Comparison of ENCODE assay signal across 8 cellular contexts in the genomic region with DNA sequence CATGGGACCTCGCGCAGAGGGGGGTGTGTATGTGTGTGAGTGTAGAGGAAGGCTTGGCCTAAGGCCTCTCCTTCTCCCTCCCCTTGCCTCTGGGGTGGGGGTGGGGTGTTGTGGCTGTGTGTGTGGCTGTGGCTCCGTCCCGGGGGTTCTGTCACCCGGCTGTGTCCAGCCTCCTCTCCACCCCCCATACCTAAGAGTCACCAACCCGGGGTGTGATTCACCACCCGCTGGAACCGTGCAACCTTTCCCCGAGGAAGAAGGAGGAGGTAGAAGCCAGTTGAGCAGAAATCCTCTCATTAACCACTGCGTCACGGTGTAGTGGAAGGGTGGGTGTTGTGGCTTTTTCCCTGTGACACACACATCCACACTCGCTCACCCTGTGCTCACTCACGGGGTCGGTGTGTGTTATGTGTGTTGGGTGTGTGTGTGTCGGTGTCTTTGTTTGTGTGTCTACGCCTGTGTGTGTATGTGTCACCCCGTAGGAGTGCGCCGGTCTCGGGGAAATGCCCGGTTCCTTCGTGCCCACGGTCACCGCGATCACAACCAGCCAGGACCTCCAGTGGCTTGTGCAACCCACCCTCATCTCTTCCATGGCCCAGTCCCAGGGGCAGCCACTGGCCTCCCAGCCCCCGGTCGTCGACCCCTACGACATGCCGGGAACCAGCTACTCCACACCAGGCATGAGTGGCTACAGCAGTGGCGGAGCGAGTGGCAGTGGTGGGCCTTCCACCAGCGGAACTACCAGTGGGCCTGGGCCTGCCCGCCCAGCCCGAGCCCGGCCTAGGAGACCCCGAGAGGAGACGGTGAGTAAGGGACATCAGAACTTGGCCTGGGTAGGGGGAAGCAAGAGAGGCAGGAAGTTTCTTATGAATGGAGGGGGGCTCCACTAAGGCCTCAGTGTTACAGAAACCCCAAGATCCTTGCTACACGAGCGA. TPM values are rescaled to one million over a fixed set of nuclear protein-coding genes. Genes with fewer than 3 reads are reported as not detected.
DNase-seq lines count a peak whose midpoint lies in the region; ATAC-seq, FAIRE-seq and TF ChIP-seq lines count a peak whose summit lies in the region.

No MANE protein-coding gene starts in this region.

- no peak for TF ChIP-seq POLR2A in GM12892 (IDR thresholded peaks at IDR 0.05; ENCODE audit: low read depth, low read length)

- peaks cover 0 to 9% of the 10 kb centered on the region in 2 donors for H3K36me3 Mint-ChIP-seq in activated naive CD4-positive, alpha-beta T cell treated with anti-CD3 and anti-CD28 coated beads, Interleukin-2, amount 50 U/mL, for 72 hours
- peaks cover 15% of the 10 kb centered on the region for H3K36me3 Mint-ChIP-seq in stimulated activated naive CD8-positive, alpha-beta T cell treated with anti-CD3 and anti-CD28 coated beads, Interleukin-15, Interleukin-2, amounts not matched to agents 100 ng/mL and 50 ng/mL, for 24 hours (ENCODE audit: low read depth)

- H3K79me2 ChIP-seq in ACC112 (ENCODE audit: control insufficient read depth, insufficient read depth, low read length, unreplicated experiment): no peaks in the 10 kb centered on the region

- H3K9me3 Mint-ChIP-seq in activated naive CD4-positive, alpha-beta T cell treated with anti-CD3 and anti-CD28 coated beads, Interleukin-2, amount 50 U/mL, for 72 hours: no peaks in the 10 kb centered on the region
- H3K9me3 Mint-ChIP-seq in stimulated activated naive CD8-positive, alpha-beta T cell treated with anti-CD3 and anti-CD28 coated beads, Interleukin-15, Interleukin-2, amounts not matched to agents 100 ng/mL and 50 ng/mL, for 24 hours: no peaks in the 10 kb centered on the region

- H2AFZ ChIP-seq in ACC112 (ENCODE audit: low read length, unreplicated experiment): no peak overlapping the region

- H3K27me3 Mint-ChIP-seq in stimulated activated naive CD8-positive, alpha-beta T cell treated with anti-CD3 and anti-CD28 coated beads, Interleukin-15, Interleukin-2, amounts not matched to agents 100 ng/mL and 50 ng/mL, for 24 hours: peaks cover 15% of the 10 kb centered on the region

- H3K27ac Mint-ChIP-seq in activated naive CD4-positive, alpha-beta T cell treated with anti-CD3 and anti-CD28 coated beads, Interleukin-2, amount 50 U/mL, for 72 hours: peak overlapping the region; percentile 96 to 99
- H3K27ac Mint-ChIP-seq in stimulated activated naive CD8-positive, alpha-beta T cell treated with anti-CD3 and anti-CD28 coated beads, Interleukin-15, Interleukin-2, amounts not matched to agents 100 ng/mL and 50 ng/mL, for 24 hours: peak overlapping the region; percentile 88

- no peak overlapping the region for H3K9ac ChIP-seq in iPS-15b (ENCODE audit: low read depth, low read length)

- no peak for DNase-seq in Jurkat, Clone E6-1 (ENCODE audit: low read depth, low spot score)
- peak in 1 of 2 donors; percentile 64 for DNase-seq in activated naive CD4-positive, alpha-beta T cell treated with anti-CD3 and anti-CD28 coated beads, Interleukin-2, amount 50 U/mL, for 72 hours (ENCODE audit: low spot score in 2 of 2)
- DNase-seq in epidermal melanocyte (ENCODE audit: insufficient read length, low spot score): no peak
- DNase-seq in D721Med (ENCODE audit: insufficient read length, low spot score): no peak
- DNase-seq in GM12892 (ENCODE audit: insufficient read length): no peak

- H3K9me3 ChIP-seq in iPS-15b (ENCODE audit: control insufficient read depth, insufficient read depth, low read length): no peaks in the 10 kb centered on the region

- H3K4me1 Mint-ChIP-seq in stimulated activated naive CD8-positive, alpha-beta T cell treated with anti-CD3 and anti-CD28 coated beads, Interleukin-15, Interleukin-2, amounts not matched to agents 100 ng/mL and 50 ng/mL, for 24 hours (ENCODE audit: low read depth): peaks cover 51% of the 10 kb centered on the region

- TF ChIP-seq CTCF in D721Med (IDR thresholded peaks at IDR 0.05; ENCODE audit: insufficient read depth, missing control alignments): no peak

- peak; percentile 7 to 27 for ATAC-seq in activated naive CD4-positive, alpha-beta T cell treated with anti-CD3 and anti-CD28 coated beads, Interleukin-2, amount 50 U/mL, for 72 hours

- H3K27ac ChIP-seq in ACC112 (ENCODE audit: low read depth, low read length): peak overlapping the region; percentile 91

- H3K36me3 ChIP-seq in ACC112 (ENCODE audit: insufficient read depth, low read length) (no peaks in the 10 kb centered on the region), iPS-15b (ENCODE audit: control insufficient read depth, insufficient read depth, low read length) (no peaks in the 10 kb centered on the region)

- no peaks in the 10 kb centered on the region for H3K27me3 ChIP-seq in ACC112 (ENCODE audit: insufficient read depth, low read length)
- H3K27me3 ChIP-seq in iPS-15b (ENCODE audit: control insufficient read depth, insufficient read depth, low read length): peaks cover 33% of the 10 kb centered on the region

- no peaks in the 10 kb centered on the region for H3K4me1 ChIP-seq in ACC112 (ENCODE audit: control insufficient read depth, insufficient read depth, low read length, unreplicated experiment)
- H3K4me1 ChIP-seq in iPS-15b (ENCODE audit: control insufficient read depth, insufficient read depth, low read length): peaks cover 3% of the 10 kb centered on the region

- peak overlapping the region; percentile 79 for H3K4me3 ChIP-seq in ACC112 (ENCODE audit: low read depth, low read length)
- H3K4me3 ChIP-seq in Jurkat, Clone E6-1 (ENCODE audit: low read length): peak overlapping the region; percentile 86
- peak overlapping the region; percentile 96 for H3K4me3 ChIP-seq in iPS-15b (ENCODE audit: low read depth, low read length)

- H3K4me3 Mint-ChIP-seq in stimulated activated naive CD8-positive, alpha-beta T cell treated with anti-CD3 and anti-CD28 coated beads, Interleukin-15, Interleukin-2, amounts not matched to agents 100 ng/mL and 50 ng/mL, for 24 hours: peak overlapping the region; percentile 88

- no peak for FAIRE-seq in D721Med (lab: Jason Lieb, UNC)
- no peak for FAIRE-seq in GM12892 (lab: Jason Lieb, UNC)

RNA-seq across cellular contexts. Expression of a gene that starts 2.6 kb away (rescaled TPM):
- polyA plus RNA-seq in Jurkat, Clone E6-1 (2012; ENCODE audit: insufficient read depth, insufficient read length): 1.1 TPM
- total RNA-seq in activated naive CD4-positive, alpha-beta T cell treated with anti-CD3 and anti-CD28 coated beads, Interleukin-2, amount 50 U/mL, for 72 hours: 10 to 100 TPM; 19.9 to 37.6 TPM
- 1.1 TPM for polyA plus RNA-seq in GM12892 (2012; ENCODE audit: missing spikeins)

RNA-seq across cellular contexts. Expression of a gene that starts 26.4 kb away (rescaled TPM):
- 3.5 TPM for polyA plus RNA-seq in Jurkat, Clone E6-1 (2012; ENCODE audit: insufficient read depth, insufficient read length)
- total RNA-seq in activated naive CD4-positive, alpha-beta T cell treated with anti-CD3 and anti-CD28 coated beads, Interleukin-2, amount 50 U/mL, for 72 hours: 1 to 10 TPM; 3.2 to 5.1 TPM
- 5.9 TPM for polyA plus RNA-seq in GM12892 (2012; ENCODE audit: missing spikeins)

RNA-seq across cellular contexts. Expression of a gene that starts 27.8 kb away (rescaled TPM):
- 2.8 TPM for polyA plus RNA-seq in Jurkat, Clone E6-1 (2012; ENCODE audit: insufficient read depth, insufficient read length)
- total RNA-seq in activated naive CD4-positive, alpha-beta T cell treated with anti-CD3 and anti-CD28 coated beads, Interleukin-2, amount 50 U/mL, for 72 hours: 1 to 10 TPM; 1.5 to 7.4 TPM
- 3.5 TPM for polyA plus RNA-seq in GM12892 (2012; ENCODE audit: missing spikeins)

RNA-seq across cellular contexts. Expression of a gene that starts 36.9 kb away (rescaled TPM):
- polyA plus RNA-seq in Jurkat, Clone E6-1 (2012; ENCODE audit: insufficient read depth, insufficient read length): 41.0 TPM
- 100 to 1,000 TPM in 1 of 2 donors, 10 to 100 TPM in 1; 76.8 to 156 TPM for total RNA-seq in activated naive CD4-positive, alpha-beta T cell treated with anti-CD3 and anti-CD28 coated beads, Interleukin-2, amount 50 U/mL, for 72 hours
- polyA plus RNA-seq in GM12892 (2012; ENCODE audit: missing spikeins): 85.7 TPM

RNA-seq across cellular contexts. Expression of a gene that starts 46.7 kb away (rescaled TPM):
- 125 TPM for polyA plus RNA-seq in Jurkat, Clone E6-1 (2012; ENCODE audit: insufficient read depth, insufficient read length)
- total RNA-seq in activated naive CD4-positive, alpha-beta T cell treated with anti-CD3 and anti-CD28 coated beads, Interleukin-2, amount 50 U/mL, for 72 hours: 10 to 100 TPM in 1 of 2 donors, 1 to 10 TPM in 1; 9.7 to 60.7 TPM
- 39.3 TPM for polyA plus RNA-seq in GM12892 (2012; ENCODE audit: missing spikeins)
